ENCODE assay signal across 8 cellular contexts in genomic region chr15:94231728-94232086, GRCh38. TPM values are rescaled to one million over a fixed set of nuclear protein-coding genes. Genes with fewer than 3 reads are reported as not detected.
DNase-seq lines count a peak whose midpoint lies in the region; ATAC-seq and TF ChIP-seq lines count a peak whose summit lies in the region.

No MANE protein-coding gene starts in this region.

- TF ChIP-seq CTCF in 22Rv1 (IDR thresholded peaks at IDR 0.05) (no peak), fibroblast of mammary gland (conservative IDR thresholded peaks at IDR 0.05; ENCODE audit: control insufficient read depth, insufficient read depth, low read depth, low read length) (no peak), osteocyte (IDR thresholded peaks at IDR 0.05) (no peak)

- H3K27me3 Mint-ChIP-seq in osteocyte (ENCODE audit: unreplicated experiment): peaks cover 29% of the 10 kb centered on the region

- DNase-seq in SW480 (ENCODE audit: low spot score) (peak; percentile 64), fibroblast of mammary gland (ENCODE audit: low read depth) (no peak), osteocyte (ENCODE audit: extremely low spot score, unreplicated experiment) (no peak), substantia nigra (lab: John Stamatoyannopoulos, UW) (no peak), cerebellar nuclear complex (lab: John Stamatoyannopoulos, UW) (no peak)

- peak overlapping the region; percentile 62 for H3K4me3 ChIP-seq in fibroblast of mammary gland (ENCODE audit: control insufficient read depth, low read depth, low read length)

- H3K4me3 Mint-ChIP-seq in osteocyte (ENCODE audit: unreplicated experiment): peak overlapping the region; percentile 63

- H3K27ac ChIP-seq in 22Rv1 (peak overlapping the region; percentile 86), substantia nigra (ENCODE audit: low read depth, low read length, poor library complexity, severe bottlenecking) (no peak overlapping the region)

- H3K9me3 Mint-ChIP-seq in osteocyte (ENCODE audit: unreplicated experiment): no peaks in the 10 kb centered on the region

- no peaks in the 10 kb centered on the region for H3K36me3 Mint-ChIP-seq in osteocyte (ENCODE audit: unreplicated experiment)

- H3K27ac Mint-ChIP-seq in osteocyte (ENCODE audit: unreplicated experiment): no peak overlapping the region

- H3K4me1 Mint-ChIP-seq in osteocyte (ENCODE audit: unreplicated experiment): peaks cover 10% of the 10 kb centered on the region

- ATAC-seq in GM18867 (IDR thresholded peaks at IDR 0.05; ENCODE audit: unreplicated experiment): peak; percentile 14
- ATAC-seq in HG03103 (IDR thresholded peaks at IDR 0.05; ENCODE audit: low read depth, unreplicated experiment): peak; percentile 0

RNA-seq across cellular contexts. Expression of gene MCTP2, which starts 0.3 kb away (rescaled TPM):
- 0.26 and 0.32 TPM in 2 replicates for total RNA-seq in osteocyte
